In the genomic region with DNA sequence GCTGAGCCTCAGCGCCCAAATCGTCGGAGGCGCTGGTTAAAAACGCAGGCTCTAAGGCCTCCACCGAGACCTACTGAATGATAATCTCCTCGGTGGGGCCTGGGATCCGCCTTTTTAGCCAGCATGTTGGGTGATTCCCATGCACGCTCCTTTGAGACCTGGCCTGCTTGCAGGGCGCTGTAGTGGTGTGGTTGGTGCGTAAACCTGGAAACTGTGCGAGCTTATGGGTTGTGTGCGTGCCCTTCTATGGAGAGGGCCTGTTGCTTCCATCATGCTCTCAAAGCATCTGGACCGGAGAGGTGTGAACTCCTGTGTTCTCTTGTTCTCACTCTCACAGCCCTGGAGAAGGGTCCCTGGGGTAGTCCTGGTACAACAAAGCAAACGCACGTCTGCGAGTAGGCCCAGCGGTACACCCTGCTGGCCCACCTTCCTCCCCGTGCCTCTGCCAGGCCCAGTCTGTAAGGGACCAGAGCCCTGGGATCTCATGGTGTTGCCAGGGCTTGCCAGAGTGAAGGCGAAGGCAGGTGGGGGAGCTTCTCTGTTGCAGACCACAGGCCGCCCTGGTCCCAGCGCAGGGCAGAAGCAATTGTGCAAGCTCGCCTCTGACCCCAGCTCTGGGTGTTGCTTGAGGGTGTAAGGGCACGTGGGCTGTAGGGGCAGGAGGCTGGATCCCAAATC, we compare ENCODE assay signal across 8 cellular contexts. TPM values are rescaled to one million over a fixed set of nuclear protein-coding genes. Genes with fewer than 3 reads are reported as not detected.
A peak's percentile ranks its signal among the peaks of the same experiment; 100 is the strongest.
DNase-seq lines count a peak whose midpoint lies in the region; ATAC-seq and TF ChIP-seq lines count a peak whose summit lies in the region.

No MANE protein-coding gene starts in this region.

- peaks cover 33% of the 10 kb centered on the region for H3K27me3 Mint-ChIP-seq in GM23338 (ENCODE audit: insufficient read depth, low read depth, poor library complexity)
- peaks cover 2% of the 10 kb centered on the region in 2 donors for H3K27me3 Mint-ChIP-seq in T-cell

- H3K9me3 Mint-ChIP-seq in GM23338 (no peaks in the 10 kb centered on the region), T-cell (no peaks in the 10 kb centered on the region)

- H3K4me1 Mint-ChIP-seq in GM23338 = peaks cover 57% of the 10 kb centered on the region
- H3K4me1 Mint-ChIP-seq in T-cell = peaks cover 14 to 24% (median 15%) of the 10 kb centered on the region in 3 donors

- intact Hi-C loops in gastrocnemius medialis (cut with DNase I; ENCODE audit: low total_unique reads) = loop anchor here (2.0 kb wide), 1 partner anchor 42 kb away; no protein-coding TSS in a partner anchor
- intact Hi-C loops in head of caudate nucleus (cut with DNase I) = no loop called here

- H3K36me3 Mint-ChIP-seq in GM23338 (ENCODE audit: low read depth) (peaks cover 7% of the 10 kb centered on the region; the same call in 1 of the 3 replicates), T-cell (no peaks in the 10 kb centered on the region)

- no peak for TF ChIP-seq POLR2A in gastroesophageal sphincter (IDR thresholded peaks at IDR 0.05)
- TF ChIP-seq POLR2A in gastrocnemius medialis (IDR thresholded peaks at IDR 0.05) = no peak
- TF ChIP-seq POLR2A in GM18505 (IDR thresholded peaks at IDR 0.05; ENCODE audit: borderline replicate concordance, extremely low read depth, insufficient read depth, insufficient read length) = no peak

- WGBS in gastroesophageal sphincter (ENCODE audit: low coverage in 1 of 2), 2 donors = 100% methylated on average over 1 to 2 of the region's 24 CpGs

- H3K4me3 ChIP-seq in GM23338 (peak overlapping the region; percentile 64), gastroesophageal sphincter (peak overlapping the region; percentile 48 to 72), gastrocnemius medialis (peak overlapping the region; percentile 49 to 67 (median 62))

- CTCF ChIA-PET in T-cell (lab: Charles Lee) = interaction anchor here in 1 of 2 donors (0.5 kb wide), 1 partner anchor 30 kb away, joined by 3 read pairs; no protein-coding TSS in a partner anchor

- H3F3A ChIP-seq in GM23338 (replicated peaks; ENCODE audit: low read depth) = peaks cover 28% of the 10 kb centered on the region

- H3K4me2 ChIP-seq in GM23338 = peak overlapping the region; percentile 82

- in situ Hi-C loops in gastrocnemius medialis (cut with MboI; ENCODE audit: low sequenced_read_pairs in 4 of 4) = no loop called here

- DNase-seq in GM23338 (ENCODE audit: low spot score) (peak; percentile 59), T-cell (no peak), gastrocnemius medialis (no peak), hepatic stellate cell (ENCODE audit: low spot score) (no peak), head of caudate nucleus (no peak)
- no peak for DNase-seq in stimulated activated naive CD4-positive, alpha-beta T cell treated with Interleukin-2 at 50 U/mL for 16 hours (lab: John Stamatoyannopoulos, UW)

- H3K27ac Mint-ChIP-seq in GM23338 = no peak overlapping the region
- H3K27ac Mint-ChIP-seq in T-cell = no peak overlapping the region

- peak; percentile 30 for ATAC-seq in GM23338
- ATAC-seq in T-cell (replicated peaks in 1 of 4) = no peak
- peak; percentile 1 for ATAC-seq in gastroesophageal sphincter
- ATAC-seq in gastrocnemius medialis = no peak
- no peak for ATAC-seq in GM18505 (IDR thresholded peaks at IDR 0.05; ENCODE audit: unreplicated experiment)

- no peaks in the 10 kb centered on the region for H3K9me2 ChIP-seq in GM23338 (ENCODE audit: insufficient read depth)

- no peaks in the 10 kb centered on the region; the same call in 1 of the 2 replicates for H3K36me3 ChIP-seq in GM23338 (ENCODE audit: insufficient read depth)
- H3K36me3 ChIP-seq in gastroesophageal sphincter = no peaks in the 10 kb centered on the region
- no peaks in the 10 kb centered on the region for H3K36me3 ChIP-seq in gastrocnemius medialis

- peak overlapping the region; percentile 91 for H2AFZ ChIP-seq in GM23338

- H4K20me1 ChIP-seq in GM23338 (replicated peaks; ENCODE audit: insufficient read depth) = 0 out of 2 replicates have a peak, but pooled peaks cover 3% of the 10 kb centered on the region

- no peaks in the 10 kb centered on the region for H3K9me3 ChIP-seq in gastroesophageal sphincter
- H3K9me3 ChIP-seq in gastrocnemius medialis = no peaks in the 10 kb centered on the region

- no peak for TF ChIP-seq EP300 in gastroesophageal sphincter (IDR thresholded peaks at IDR 0.05)

- peak overlapping the region; percentile 78 for H3K4me3 Mint-ChIP-seq in GM23338
- peak overlapping the region; percentile 75 to 81 (median 78) for H3K4me3 Mint-ChIP-seq in T-cell

- TF ChIP-seq CTCF in GM23338 (conservative IDR thresholded peaks at IDR 0.05; ENCODE audit: low read depth in 2 of 2) (no peak), gastroesophageal sphincter (IDR thresholded peaks at IDR 0.05) (no peak), gastrocnemius medialis (IDR thresholded peaks at IDR 0.05 in 4 of 5, conservative IDR thresholded peaks at IDR 0.05 in 1 of 5) (no peak)

- peaks cover 27% of the 10 kb centered on the region for H3K79me2 ChIP-seq in GM23338 (replicated peaks; ENCODE audit: insufficient read depth)

- POLR2A ChIA-PET in T-cell (lab: Charles Lee) = no interaction called here

- peak overlapping the region; percentile 50; the same call in 1 of the 2 replicates for H3K27ac ChIP-seq in GM23338 (ENCODE audit: low read depth)
- peak overlapping the region in 3 of 4 donors; percentile 43 to 74 (median 53) for H3K27ac ChIP-seq in gastroesophageal sphincter
- no peak overlapping the region for H3K27ac ChIP-seq in gastrocnemius medialis

- peaks cover 41% of the 10 kb centered on the region for H3K4me1 ChIP-seq in GM23338 (ENCODE audit: insufficient read depth)
- peaks cover 0 to 29% (median 6%) of the 10 kb centered on the region in 3 donors for H3K4me1 ChIP-seq in gastroesophageal sphincter
- H3K4me1 ChIP-seq in gastrocnemius medialis = peaks cover 7 to 19% of the 10 kb centered on the region in 2 donors

- no peaks in the 10 kb centered on the region for H3K27me3 ChIP-seq in GM23338 (ENCODE audit: insufficient read depth)
- H3K27me3 ChIP-seq in gastroesophageal sphincter = peaks cover 6% of the 10 kb centered on the region
- H3K27me3 ChIP-seq in gastrocnemius medialis = peaks cover 0 to 4% (median 0%) of the 10 kb centered on the region in 3 donors

TF ChIP-seq in GM23338, 12 proteins besides CTCF, POLR2A, EP300 and RAD21 (continues in another document):
- TF ChIP-seq, protein P1, sequence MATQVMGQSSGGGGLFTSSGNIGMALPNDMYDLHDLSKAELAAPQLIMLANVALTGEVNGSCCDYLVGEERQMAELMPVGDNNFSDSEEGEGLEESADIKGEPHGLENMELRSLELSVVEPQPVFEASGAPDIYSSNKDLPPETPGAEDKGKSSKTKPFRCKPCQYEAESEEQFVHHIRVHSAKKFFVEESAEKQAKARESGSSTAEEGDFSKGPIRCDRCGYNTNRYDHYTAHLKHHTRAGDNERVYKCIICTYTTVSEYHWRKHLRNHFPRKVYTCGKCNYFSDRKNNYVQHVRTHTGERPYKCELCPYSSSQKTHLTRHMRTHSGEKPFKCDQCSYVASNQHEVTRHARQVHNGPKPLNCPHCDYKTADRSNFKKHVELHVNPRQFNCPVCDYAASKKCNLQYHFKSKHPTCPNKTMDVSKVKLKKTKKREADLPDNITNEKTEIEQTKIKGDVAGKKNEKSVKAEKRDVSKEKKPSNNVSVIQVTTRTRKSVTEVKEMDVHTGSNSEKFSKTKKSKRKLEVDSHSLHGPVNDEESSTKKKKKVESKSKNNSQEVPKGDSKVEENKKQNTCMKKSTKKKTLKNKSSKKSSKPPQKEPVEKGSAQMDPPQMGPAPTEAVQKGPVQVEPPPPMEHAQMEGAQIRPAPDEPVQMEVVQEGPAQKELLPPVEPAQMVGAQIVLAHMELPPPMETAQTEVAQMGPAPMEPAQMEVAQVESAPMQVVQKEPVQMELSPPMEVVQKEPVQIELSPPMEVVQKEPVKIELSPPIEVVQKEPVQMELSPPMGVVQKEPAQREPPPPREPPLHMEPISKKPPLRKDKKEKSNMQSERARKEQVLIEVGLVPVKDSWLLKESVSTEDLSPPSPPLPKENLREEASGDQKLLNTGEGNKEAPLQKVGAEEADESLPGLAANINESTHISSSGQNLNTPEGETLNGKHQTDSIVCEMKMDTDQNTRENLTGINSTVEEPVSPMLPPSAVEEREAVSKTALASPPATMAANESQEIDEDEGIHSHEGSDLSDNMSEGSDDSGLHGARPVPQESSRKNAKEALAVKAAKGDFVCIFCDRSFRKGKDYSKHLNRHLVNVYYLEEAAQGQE (IDR thresholded peaks at IDR 0.05; ENCODE audit: unreplicated experiment) = no peak
- no peak for TF ChIP-seq EZH2 (IDR thresholded peaks at IDR 0.05; ENCODE audit: low read depth, unreplicated experiment)
- TF ChIP-seq EZH2phosphoT487 (IDR thresholded peaks at IDR 0.05; ENCODE audit: unreplicated experiment) = no peak

RNA-seq across cellular contexts. Expression of gene LRRC75A, which starts 0.8 kb away (rescaled TPM):
- 22.3 and 26.2 TPM in 2 replicates for total RNA-seq in GM23338 (2014; rRNA removed; shearing (Covaris generic))
- polyA plus RNA-seq in GM23338 (2016; fragmentation: Nextera tagmentation; extraction: Ambion mirVana) = 5.2 and 5.3 TPM in 2 replicates
- total RNA-seq in T-cell (1 to 10 TPM; 3.5 to 7.8 (median 5.4) TPM), gastroesophageal sphincter (1 to 10 TPM in 3 of 4 donors, under 1 TPM in 1; 0.94 to 4.0 (median 2.3) TPM), gastrocnemius medialis (under 1 TPM in 2 of 4 donors, not detected in 2; 0.34 to 0.80 TPM)

Comparison
In these comparisons a context has a peak if more than half of its experiments do, and no peak if none do; other contexts are left out.
1. ATAC-seq: peak in GM23338 (single experiment) and gastroesophageal sphincter (single experiment); none in T-cell (0 of 4), gastrocnemius medialis (0 of 2) and GM18505 (single experiment).
2. H3K27ac ChIP-seq: peak in GM23338 (single experiment) and gastroesophageal sphincter (3 of 4); none in gastrocnemius medialis (0 of 4).
3. Peak in every context shown above with its lines, with median percentiles within 50 percentile points of each other: H3K4me3 ChIP-seq.